11 cellular contexts compared by ENCODE assay signal in genomic region chr1:165898837-165899236, GRCh38.
DNase-seq lines count a peak whose midpoint lies in the region; ATAC-seq, FAIRE-seq and TF ChIP-seq lines count a peak whose summit lies in the region.
"Had no signal": no experiment of that assay in that cellular context is flagged by ENCODE, and none has a peak within 500 bp of the region (broad histone marks: within the 10 kb centered on the region; RNA-seq: fewer than 3 reads in every experiment).

No MANE protein-coding gene starts in this region.

- H3K27ac ChIP-seq in keratinocyte (ENCODE audit: control insufficient read depth, insufficient read depth, low read length), result peak overlapping the region; percentile 82
- H3K27ac ChIP-seq in upper lobe of left lung, result peak overlapping the region; percentile 8 to 77 (median 22)

- H3K4me1 ChIP-seq in keratinocyte (ENCODE audit: control insufficient read depth, extremely low read depth, insufficient read depth, low read length), result peaks cover 68% of the 10 kb centered on the region
- H3K4me1 ChIP-seq in upper lobe of left lung, result peaks cover 0 to 21% (median 10%) of the 10 kb centered on the region in 4 donors

- no peaks in the 10 kb centered on the region for H3K27me3 Mint-ChIP-seq in activated T-helper 2 cell treated with anti-CD3 and anti-CD28 coated beads, Interferon-gamma antibody, Interleukin-2, Interleukin-4, amounts not matched to agents 10 μg/mL and 5 μg/mL and 100 μg/mL, durations not matched to agents 14 hours and 24 hours and 36 hours (ENCODE audit: low read depth)

- H3K4me1 Mint-ChIP-seq in activated T-helper 2 cell treated with anti-CD3 and anti-CD28 coated beads, Interferon-gamma antibody, Interleukin-2, Interleukin-4, amounts not matched to agents 10 μg/mL and 5 μg/mL and 100 μg/mL, durations not matched to agents 14 hours and 24 hours and 36 hours (ENCODE audit: low read depth), result peaks cover 19% of the 10 kb centered on the region

- no peaks in the 10 kb centered on the region for H3K9me3 Mint-ChIP-seq in activated T-helper 2 cell treated with anti-CD3 and anti-CD28 coated beads, Interferon-gamma antibody, Interleukin-2, Interleukin-4, amounts not matched to agents 10 μg/mL and 5 μg/mL and 100 μg/mL, durations not matched to agents 14 hours and 24 hours and 36 hours
- H3K9me3 Mint-ChIP-seq: T-helper 1 cell treated with Interleukin-12 subunit alpha and Interleukin-12 subunit beta and Interleukin-4 antibody, amounts not matched to agents 30 μg/mL and 1 μg/mL, for 36 hours had no signal

- no peak overlapping the region for H3K4me3 Mint-ChIP-seq in activated T-helper 2 cell treated with anti-CD3 and anti-CD28 coated beads, Interferon-gamma antibody, Interleukin-2, Interleukin-4, amounts not matched to agents 10 μg/mL and 5 μg/mL and 100 μg/mL, durations not matched to agents 14 hours and 24 hours and 36 hours (ENCODE audit: low read depth)
- H3K4me3 Mint-ChIP-seq: T-helper 1 cell treated with Interleukin-12 subunit alpha and Interleukin-12 subunit beta and Interleukin-4 antibody, amounts not matched to agents 30 μg/mL and 1 μg/mL, for 36 hours had no signal

- H2AFZ ChIP-seq in keratinocyte (ENCODE audit: control insufficient read depth, low read length), result no peak overlapping the region

- H3K9ac ChIP-seq in keratinocyte (ENCODE audit: control insufficient read depth, extremely low read depth, insufficient read depth, low read length), result peak overlapping the region; percentile 46

- H3K9me3 ChIP-seq in keratinocyte (ENCODE audit: control insufficient read depth, low read depth, low read length), result no peaks in the 10 kb centered on the region
- H3K9me3 ChIP-seq in upper lobe of left lung, result no peaks in the 10 kb centered on the region

- DNase-seq in HS-27A (ENCODE audit: low read depth) (peak; percentile 89), bronchial epithelial cell (ENCODE audit: low read depth) (peak; percentile 95), keratinocyte (ENCODE audit: low read depth, low spot score) (peak; percentile 76), upper lobe of left lung (no peak), AML-193 (lab: John Stamatoyannopoulos, UW) (no peak)
- no peak for DNase-seq in activated T-helper 2 cell treated with anti-CD3 and anti-CD28 coated beads, Interferon-gamma antibody, Interleukin-2, Interleukin-4, amounts not matched to agents 10 μg/mL and 5 μg/mL and 100 μg/mL, durations not matched to agents 14 hours and 24 hours and 36 hours (ENCODE audit: low spot score)
- DNase-seq in stimulated activated CD8-positive, alpha-beta memory T cell treated with anti-CD3 and anti-CD28 coated beads, Interleukin-4, amount 100 ng/mL, for 48 hours, result no peak
- DNase-seq: NCI-H1105 treated with DMSO at 0.1 percent for 48 hours; stimulated activated CD4-positive, alpha-beta T cell treated with anti-CD3 and anti-CD28 coated beads, Interleukin-1b, Interleukin-23, amount 100 ng/mL, for 48 hours had no signal

- no peak for TF ChIP-seq CTCF in bronchial epithelial cell (IDR thresholded peaks at IDR 0.05; ENCODE audit: insufficient read depth, low read length, severe bottlenecking)
- no peak for TF ChIP-seq CTCF in keratinocyte (optimal IDR thresholded peaks at IDR 0.05 in 1 of 3, IDR thresholded peaks at IDR 0.05 in 1 of 3, conservative IDR thresholded peaks at IDR 0.05 in 1 of 3; ENCODE audit: extremely low read depth in 1 of 3, insufficient read depth in 2 of 3, low read length in 3 of 3)
- no peak for TF ChIP-seq CTCF in upper lobe of left lung (IDR thresholded peaks at IDR 0.05)

- TF ChIP-seq EP300 in upper lobe of left lung (IDR thresholded peaks at IDR 0.05), result no peak

- peaks cover 3% of the 10 kb centered on the region for H3K36me3 ChIP-seq in bronchial epithelial cell (ENCODE audit: control insufficient read depth, insufficient read depth, low read length)
- peaks cover 9 to 30% of the 10 kb centered on the region in 2 experiments for H3K36me3 ChIP-seq in keratinocyte (ENCODE audit: control insufficient read depth in 2 of 2, extremely low read depth in 1 of 2, insufficient read depth in 2 of 2, low read length in 2 of 2)
- H3K36me3 ChIP-seq in upper lobe of left lung, result peaks cover 0 to 12% (median 4%) of the 10 kb centered on the region in 4 donors

- intact Hi-C loops in activated T-helper 2 cell treated with anti-CD3 and anti-CD28 coated beads, Interferon-gamma antibody, Interleukin-2, Interleukin-4, amounts not matched to agents 10 μg/mL and 5 μg/mL and 100 μg/mL, durations not matched to agents 14 hours and 24 hours and 36 hours (cut with micrococcal nuclease), result no loop called here

- H3K4me2 ChIP-seq in keratinocyte (ENCODE audit: control insufficient read depth, extremely low read depth, insufficient read depth, low read depth, low read length), result peak overlapping the region; percentile 54

- dilution Hi-C loops in keratinocyte (cut with MboI; ENCODE audit: extremely low pct_ligation_motif_present, low sequenced_read_pairs), result no loop called here

- no peak for TF ChIP-seq POLR2A in upper lobe of left lung (IDR thresholded peaks at IDR 0.05)

- WGBS in upper lobe of left lung, 2 donors, result 68 to 70% methylated on average over 3 of the region's 3 CpGs

- no peaks in the 10 kb centered on the region for H4K20me1 ChIP-seq in keratinocyte (ENCODE audit: control insufficient read depth, extremely low read depth, insufficient read depth, low read length)

- no peak overlapping the region for H3K27ac Mint-ChIP-seq in activated T-helper 2 cell treated with anti-CD3 and anti-CD28 coated beads, Interferon-gamma antibody, Interleukin-2, Interleukin-4, amounts not matched to agents 10 μg/mL and 5 μg/mL and 100 μg/mL, durations not matched to agents 14 hours and 24 hours and 36 hours
- H3K27ac Mint-ChIP-seq: T-helper 1 cell treated with Interleukin-12 subunit alpha and Interleukin-12 subunit beta and Interleukin-4 antibody, amounts not matched to agents 30 μg/mL and 1 μg/mL, for 36 hours had no signal

- peaks cover 7% of the 10 kb centered on the region for H3K79me2 ChIP-seq in keratinocyte (ENCODE audit: control insufficient read depth, insufficient read depth, low read length)

- no peaks in the 10 kb centered on the region for H3K9me1 ChIP-seq in keratinocyte (ENCODE audit: control insufficient read depth, extremely low read depth, insufficient read depth, low read length)

- peaks cover 52% of the 10 kb centered on the region for H3K36me3 Mint-ChIP-seq in activated T-helper 2 cell treated with anti-CD3 and anti-CD28 coated beads, Interferon-gamma antibody, Interleukin-2, Interleukin-4, amounts not matched to agents 10 μg/mL and 5 μg/mL and 100 μg/mL, durations not matched to agents 14 hours and 24 hours and 36 hours (ENCODE audit: low read depth)

- H3K27me3 ChIP-seq in bronchial epithelial cell (ENCODE audit: control insufficient read depth, insufficient read depth, low read length) (no peaks in the 10 kb centered on the region), keratinocyte (ENCODE audit: control insufficient read depth, extremely low read depth, insufficient read depth, low read length) (no peaks in the 10 kb centered on the region), upper lobe of left lung (no peaks in the 10 kb centered on the region)

- ATAC-seq in upper lobe of left lung (ENCODE audit: low FRiP score in 2 of 2) (peak; percentile 64 to 73), HG02571 (IDR thresholded peaks at IDR 0.05; ENCODE audit: unreplicated experiment) (no peak)

- H3K4me3 ChIP-seq in bronchial epithelial cell (ENCODE audit: low read depth, low read length) (no peak overlapping the region), keratinocyte (ENCODE audit: control insufficient read depth in 2 of 3, extremely low read depth in 1 of 3, insufficient read depth in 2 of 3, low read depth in 1 of 3, low read length in 3 of 3) (peak overlapping the region in 1 of 3 experiments; percentile 3), upper lobe of left lung (no peak overlapping the region)

- FAIRE-seq in bronchial epithelial cell (lab: Jason Lieb, UNC) (no peak), keratinocyte (lab: Jason Lieb, UNC) (peak; percentile 57)

Comparison
In these comparisons a context has a peak if more than half of its experiments do, and no peak if none do; other contexts are left out.
1. DNase-seq: peak in HS-27A (single experiment), bronchial epithelial cell (single experiment) and keratinocyte (single experiment); none in upper lobe of left lung (0 of 2), activated T-helper 2 cell treated with anti-CD3 and anti-CD28 coated beads, Interferon-gamma antibody, Interleukin-2, Interleukin-4, amounts not matched to agents 10 μg/mL and 5 μg/mL and 100 μg/mL, durations not matched to agents 14 hours and 24 hours and 36 hours (single experiment), stimulated activated CD8-positive, alpha-beta memory T cell treated with anti-CD3 and anti-CD28 coated beads, Interleukin-4, amount 100 ng/mL, for 48 hours (single experiment) and AML-193 (0 of 2).